21 cellular contexts compared by ENCODE assay signal in genomic region chr2:16039055-16039454, GRCh38.
"Had no signal": no experiment of that assay in that cellular context is flagged by ENCODE, and none has a peak within 500 bp of the region (broad histone marks: within the 10 kb centered on the region; RNA-seq: fewer than 3 reads in every experiment).

No MANE protein-coding gene starts in this region.

- H3K4me3 ChIP-seq: esophagus squamous epithelium, hepatocyte, pancreas, smooth muscle cell, tibial artery, upper lobe of right lung had no signal

- ATAC-seq: effector memory CD8-positive, alpha-beta T cell; left colon; naive thymus-derived CD4-positive, alpha-beta T cell; pancreas; right cardiac atrium; stimulated activated naive CD8-positive, alpha-beta T cell treated with anti-CD3 and anti-CD28 coated beads, Interleukin-15, Interleukin-2, amounts not matched to agents 100 U/mL and 50 U/mL, for 24 hours; upper lobe of right lung had no signal

- H3K27me3 ChIP-seq: hepatocyte, pancreas, upper lobe of right lung had no signal

- H3K27ac Mint-ChIP-seq: dendritic cell treated with granulocyte-macrophage colony-stimulating factor and Interleukin-4, amounts not matched to agents 40 ng/mL and 50 ng/mL, for 4 days; effector memory CD8-positive, alpha-beta T cell; naive thymus-derived CD4-positive, alpha-beta T cell; progenitor cell of endocrine pancreas; stimulated activated effector memory CD8-positive, alpha-beta T cell treated with anti-CD3 and anti-CD28 coated beads, Interleukin-12 subunit alpha, Interleukin-12 subunit beta, amount 100 ng/mL, for 72 hours had no signal

- H3K4me1 Mint-ChIP-seq: naive thymus-derived CD4-positive, alpha-beta T cell; stimulated activated effector memory CD8-positive, alpha-beta T cell treated with anti-CD3 and anti-CD28 coated beads, Interleukin-12 subunit alpha, Interleukin-12 subunit beta, amount 100 ng/mL, for 72 hours had no signal

- H3K9me3 Mint-ChIP-seq: dendritic cell treated with granulocyte-macrophage colony-stimulating factor and Interleukin-4, amounts not matched to agents 40 ng/mL and 50 ng/mL, for 4 days; naive thymus-derived CD4-positive, alpha-beta T cell had no signal

- H3K4me1 ChIP-seq: esophagus squamous epithelium, pancreas, tibial artery, upper lobe of right lung had no signal

- H3K9me3 ChIP-seq: esophagus squamous epithelium, pancreas, tibial artery, upper lobe of right lung had no signal

- H3K36me3 Mint-ChIP-seq: naive thymus-derived CD4-positive, alpha-beta T cell; stimulated activated effector memory CD8-positive, alpha-beta T cell treated with anti-CD3 and anti-CD28 coated beads, Interleukin-12 subunit alpha, Interleukin-12 subunit beta, amount 100 ng/mL, for 72 hours had no signal

- H3K27me3 Mint-ChIP-seq: effector memory CD8-positive, alpha-beta T cell had no signal

- DNase-seq: cerebellar nuclear complex; effector memory CD8-positive, alpha-beta T cell; esophagus squamous epithelium; foreskin fibroblast; kidney; left colon; mesendoderm; naive thymus-derived CD4-positive, alpha-beta T cell; occipital lobe; pancreas; right cardiac atrium; stimulated activated CD4-positive, alpha-beta T cell treated with anti-CD3 and anti-CD28 coated beads, Interleukin-4, amount 100 ng/mL, for 1 hour; stimulated activated CD8-positive, alpha-beta memory T cell treated with anti-CD3 and anti-CD28 coated beads, Interleukin-4, amount 100 ng/mL, for 48 hours; stimulated activated naive CD8-positive, alpha-beta T cell treated with anti-CD3 and anti-CD28 coated beads, Interleukin-15, Interleukin-2, amounts not matched to agents 100 U/mL and 50 U/mL, for 24 hours; tibial artery; upper lobe of right lung had no signal

- H3K4me3 Mint-ChIP-seq: dendritic cell treated with granulocyte-macrophage colony-stimulating factor and Interleukin-4, amounts not matched to agents 40 ng/mL and 50 ng/mL, for 4 days; effector memory CD8-positive, alpha-beta T cell; naive thymus-derived CD4-positive, alpha-beta T cell; stimulated activated effector memory CD8-positive, alpha-beta T cell treated with anti-CD3 and anti-CD28 coated beads, Interleukin-12 subunit alpha, Interleukin-12 subunit beta, amount 100 ng/mL, for 72 hours had no signal

- H3K27ac ChIP-seq: esophagus squamous epithelium, hepatocyte, pancreas, tibial artery, upper lobe of right lung had no signal

- H3K36me3 ChIP-seq: esophagus squamous epithelium, pancreas, tibial artery, upper lobe of right lung had no signal
